In the genomic region with DNA sequence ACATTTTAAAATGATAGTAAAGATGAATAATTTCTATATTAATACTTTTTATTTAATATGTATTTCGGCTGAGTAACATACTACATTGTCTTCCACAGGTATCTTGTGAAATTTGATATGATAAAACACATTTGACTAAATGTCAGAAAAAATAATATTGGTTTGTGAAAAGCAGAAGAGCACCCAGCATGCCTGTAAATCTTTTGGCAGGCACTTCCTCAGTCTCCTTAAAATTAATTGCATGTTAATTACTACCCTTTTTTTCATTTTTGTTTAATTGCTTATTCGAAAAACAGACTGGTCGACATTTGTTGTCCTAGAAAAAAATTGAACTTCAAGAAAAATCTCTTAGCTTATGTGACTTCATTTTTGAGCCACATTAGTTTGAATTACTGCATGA, we compare ENCODE assay signal across 8 cellular contexts. TPM values are rescaled to one million over a fixed set of nuclear protein-coding genes. Genes with fewer than 3 reads are reported as not detected.
DNase-seq lines count a peak whose midpoint lies in the region; TF ChIP-seq lines count a peak whose summit lies in the region.

No MANE protein-coding gene starts in this region.

- H3K4me3 ChIP-seq in LNCaP clone FGC (ENCODE audit: low read depth, low read length) (peak overlapping the region; percentile 62), duodenal mucosa (ENCODE audit: low read depth in 1 of 2, low read length in 2 of 2) (peak overlapping the region; percentile 58 to 70), neural cell (ENCODE audit: low read length) (peak overlapping the region; percentile 66)

- H3K4me2 ChIP-seq in neural cell (ENCODE audit: low read length): peak overlapping the region; percentile 86

- H3K4me1 ChIP-seq in duodenal mucosa (ENCODE audit: control insufficient read depth in 1 of 2, insufficient read depth in 2 of 2, low read length in 2 of 2): peaks cover 26 to 50% of the 10 kb centered on the region in 2 donors

- H3K9ac ChIP-seq in duodenal mucosa (ENCODE audit: low read depth in 1 of 2, low read length in 2 of 2): peak overlapping the region in 1 of 2 donors; percentile 74
- peak overlapping the region; percentile 82 for H3K9ac ChIP-seq in neural cell (ENCODE audit: low read length)

- DNase-seq in CD1c-positive myeloid dendritic cell (ENCODE audit: extremely low spot score): peak; percentile 23
- no peak for DNase-seq in LNCaP clone FGC (ENCODE audit: low read depth)
- no peak for DNase-seq in globus pallidus (ENCODE audit: low spot score)
- no peak for DNase-seq in SIG-M5 treated with dmso at 0.1 percent for 504 hours (lab: John Stamatoyannopoulos, UW; ENCODE audit: unreplicated experiment)
- no peak for DNase-seq in DMS79 (lab: John Stamatoyannopoulos, UW)
- no peak for DNase-seq in MV-4-11 (lab: John Stamatoyannopoulos, UW)

- TF ChIP-seq EP300 in neural cell (conservative IDR thresholded peaks at IDR 0.05; ENCODE audit: poor library complexity, severe bottlenecking): no peak

- H3F3A ChIP-seq in neural cell (ENCODE audit: insufficient read depth, low read length, poor library complexity, severe bottlenecking): no peaks in the 10 kb centered on the region

- H4K20me1 ChIP-seq in neural cell (ENCODE audit: insufficient read depth): no peaks in the 10 kb centered on the region

- peak overlapping the region; percentile 49 for H2AFZ ChIP-seq in neural cell (ENCODE audit: low read depth, low read length)

- H3K27ac ChIP-seq in duodenal mucosa (ENCODE audit: low read depth, low read length) (peak overlapping the region; percentile 64), neural cell (ENCODE audit: low read length) (peak overlapping the region; percentile 96)

- TF ChIP-seq CTCF in LNCaP clone FGC (IDR thresholded peaks at IDR 0.05; ENCODE audit: control insufficient read depth, extremely low read depth, insufficient read depth) (no peak), neural cell (IDR thresholded peaks at IDR 0.05; ENCODE audit: poor library complexity, severe bottlenecking) (no peak)

- H3K79me2 ChIP-seq in neural cell (replicated peaks; ENCODE audit: insufficient read depth, low read length): peaks cover 60% of the 10 kb centered on the region

- H3K27me3 ChIP-seq in duodenal mucosa (ENCODE audit: control insufficient read depth in 1 of 2, insufficient read depth in 2 of 2, low read length in 2 of 2) (no peaks in the 10 kb centered on the region), neural cell (ENCODE audit: insufficient read depth, low read depth, low read length) (no peaks in the 10 kb centered on the region)

- H3K36me3 ChIP-seq in duodenal mucosa (ENCODE audit: control insufficient read depth in 1 of 2, insufficient read depth in 2 of 2, low read length in 2 of 2) (no peaks in the 10 kb centered on the region), neural cell (ENCODE audit: insufficient read depth, low read length) (no peaks in the 10 kb centered on the region)

- H3K9me3 ChIP-seq in duodenal mucosa (ENCODE audit: control insufficient read depth in 1 of 2, low read length in 2 of 2): no peaks in the 10 kb centered on the region
- H3K9me3 ChIP-seq in neural cell (ENCODE audit: low read length): no peaks in the 10 kb centered on the region

- no peaks in the 10 kb centered on the region for H3K9me2 ChIP-seq in neural cell (ENCODE audit: insufficient read depth, low read length)

- no peak for TF ChIP-seq RAD21 in neural cell (conservative IDR thresholded peaks at IDR 0.05)

TF ChIP-seq in neural cell, 6 proteins besides CTCF, POLR2A, EP300 and RAD21:
- TF ChIP-seq TAF1 (IDR thresholded peaks at IDR 0.05; ENCODE audit: low read depth) (no peak), SMC3 (conservative IDR thresholded peaks at IDR 0.05; ENCODE audit: poor library complexity) (no peak), POLR2AphosphoS5 (IDR thresholded peaks at IDR 0.05) (no peak), MXI1 (conservative IDR thresholded peaks at IDR 0.05; ENCODE audit: poor library complexity, severe bottlenecking) (no peak)
- TF ChIP-seq, protein P1, sequence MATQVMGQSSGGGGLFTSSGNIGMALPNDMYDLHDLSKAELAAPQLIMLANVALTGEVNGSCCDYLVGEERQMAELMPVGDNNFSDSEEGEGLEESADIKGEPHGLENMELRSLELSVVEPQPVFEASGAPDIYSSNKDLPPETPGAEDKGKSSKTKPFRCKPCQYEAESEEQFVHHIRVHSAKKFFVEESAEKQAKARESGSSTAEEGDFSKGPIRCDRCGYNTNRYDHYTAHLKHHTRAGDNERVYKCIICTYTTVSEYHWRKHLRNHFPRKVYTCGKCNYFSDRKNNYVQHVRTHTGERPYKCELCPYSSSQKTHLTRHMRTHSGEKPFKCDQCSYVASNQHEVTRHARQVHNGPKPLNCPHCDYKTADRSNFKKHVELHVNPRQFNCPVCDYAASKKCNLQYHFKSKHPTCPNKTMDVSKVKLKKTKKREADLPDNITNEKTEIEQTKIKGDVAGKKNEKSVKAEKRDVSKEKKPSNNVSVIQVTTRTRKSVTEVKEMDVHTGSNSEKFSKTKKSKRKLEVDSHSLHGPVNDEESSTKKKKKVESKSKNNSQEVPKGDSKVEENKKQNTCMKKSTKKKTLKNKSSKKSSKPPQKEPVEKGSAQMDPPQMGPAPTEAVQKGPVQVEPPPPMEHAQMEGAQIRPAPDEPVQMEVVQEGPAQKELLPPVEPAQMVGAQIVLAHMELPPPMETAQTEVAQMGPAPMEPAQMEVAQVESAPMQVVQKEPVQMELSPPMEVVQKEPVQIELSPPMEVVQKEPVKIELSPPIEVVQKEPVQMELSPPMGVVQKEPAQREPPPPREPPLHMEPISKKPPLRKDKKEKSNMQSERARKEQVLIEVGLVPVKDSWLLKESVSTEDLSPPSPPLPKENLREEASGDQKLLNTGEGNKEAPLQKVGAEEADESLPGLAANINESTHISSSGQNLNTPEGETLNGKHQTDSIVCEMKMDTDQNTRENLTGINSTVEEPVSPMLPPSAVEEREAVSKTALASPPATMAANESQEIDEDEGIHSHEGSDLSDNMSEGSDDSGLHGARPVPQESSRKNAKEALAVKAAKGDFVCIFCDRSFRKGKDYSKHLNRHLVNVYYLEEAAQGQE (IDR thresholded peaks at IDR 0.05; ENCODE audit: borderline replicate concordance): no peak
TF ChIP-seq in neural cell: peak in this region for 0.

RNA-seq across cellular contexts. Expression of a gene that starts 40.6 kb away (rescaled TPM):
- 63.5 and 68.3 TPM in 2 replicates for polyA plus RNA-seq in neural cell
- polyA minus RNA-seq in neural cell: 136 and 147 TPM in 2 replicates

RNA-seq across cellular contexts. Expression of a gene that starts 48.5 kb away (rescaled TPM):
- polyA plus RNA-seq in neural cell: 16.7 and 17.1 TPM in 2 replicates
- polyA minus RNA-seq in neural cell: 25.6 and 27.6 TPM in 2 replicates
